Comparison of ENCODE assay signal across 8 cellular contexts in genomic region chr11:105862736-105863367, GRCh38.
DNase-seq lines count a peak whose midpoint lies in the region; ATAC-seq and TF ChIP-seq lines count a peak whose summit lies in the region.

No MANE protein-coding gene starts in this region.

- no peak overlapping the region for H3K4me3 Mint-ChIP-seq in chondrocyte (ENCODE audit: unreplicated experiment)

- H3K4me1 Mint-ChIP-seq in chondrocyte (ENCODE audit: low read depth) = no peaks in the 10 kb centered on the region

- no peaks in the 10 kb centered on the region for H3K36me3 Mint-ChIP-seq in chondrocyte (ENCODE audit: low read depth)

- H3K27me3 Mint-ChIP-seq in chondrocyte (ENCODE audit: low read depth) = peaks cover 22% of the 10 kb centered on the region

- no peak overlapping the region for H3K27ac Mint-ChIP-seq in chondrocyte (ENCODE audit: unreplicated experiment)

- DNase-seq in Ammon's horn (ENCODE audit: low spot score) (peak; percentile 76), NCI-H82 (lab: John Stamatoyannopoulos, UW) (peak; percentile 76), chondrocyte (ENCODE audit: low spot score) (no peak), midbrain (lab: John Stamatoyannopoulos, UW) (peak; percentile 75)
- no peak for DNase-seq in stimulated activated CD4-positive, alpha-beta T cell treated with anti-CD3 and anti-CD28 coated beads, Interleukin-2, amount 100 ng/mL, for 24 hours

- TF ChIP-seq CTCF in chondrocyte (IDR thresholded peaks at IDR 0.05) = peak; percentile 93

- ATAC-seq in GM18511 (IDR thresholded peaks at IDR 0.05; ENCODE audit: unreplicated experiment) = peak; percentile 76
- ATAC-seq in HG03520 (IDR thresholded peaks at IDR 0.05; ENCODE audit: unreplicated experiment) = peak; percentile 74
- no peak for ATAC-seq in GM21526 (IDR thresholded peaks at IDR 0.05; ENCODE audit: low FRiP score, unreplicated experiment)

- no peaks in the 10 kb centered on the region for H3K9me3 Mint-ChIP-seq in chondrocyte (ENCODE audit: low read depth)

Comparison
In these comparisons a context has a peak if more than half of its experiments do, and no peak if none do; other contexts are left out.
1. DNase-seq: peak in Ammon's horn (single experiment), NCI-H82 (single experiment) and midbrain (single experiment); none in chondrocyte (single experiment) and stimulated activated CD4-positive, alpha-beta T cell treated with anti-CD3 and anti-CD28 coated beads, Interleukin-2, amount 100 ng/mL, for 24 hours (0 of 2).